18 cellular contexts compared by ENCODE assay signal in the genomic region with DNA sequence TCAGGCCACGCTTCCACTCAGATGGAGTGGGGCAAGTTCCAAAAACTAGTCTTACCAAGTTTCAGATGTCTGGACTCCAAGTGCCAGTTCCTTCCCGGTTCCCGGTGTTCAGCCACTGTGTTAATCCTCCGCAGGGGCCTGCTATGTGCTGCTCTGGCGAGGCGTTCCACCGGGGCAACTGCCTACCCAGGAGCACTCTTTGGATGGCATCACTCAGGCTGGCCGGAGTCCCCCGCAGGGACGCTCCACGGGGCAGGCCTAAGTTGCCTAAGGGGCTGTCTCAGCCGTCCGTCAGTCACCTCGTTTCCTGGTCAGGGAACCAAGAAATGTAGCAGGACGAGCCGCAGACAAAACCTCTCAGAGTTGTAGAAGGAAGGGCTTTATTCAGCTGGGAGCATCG. TPM values are rescaled to one million over a fixed set of nuclear protein-coding genes. Genes with fewer than 3 reads are reported as not detected.
DNase-seq lines count a peak whose midpoint lies in the region; ATAC-seq, FAIRE-seq and TF ChIP-seq lines count a peak whose summit lies in the region.
"Had no signal": no experiment of that assay in that cellular context is flagged by ENCODE, and none has a peak within 500 bp of the region (broad histone marks: within the 10 kb centered on the region; RNA-seq: fewer than 3 reads in every experiment).

No MANE protein-coding gene starts in this region.

- no peak overlapping the region for H3K4me3 Mint-ChIP-seq in activated CD4-positive, alpha-beta T cell treated with anti-CD3 and anti-CD28 coated beads for 36 hours
- H3K4me3 Mint-ChIP-seq in T-helper 17 cell: no peak overlapping the region
- no peak overlapping the region for H3K4me3 Mint-ChIP-seq in nephron progenitor cell
- H3K4me3 Mint-ChIP-seq: natural killer cell had no signal

- H3K4me1 Mint-ChIP-seq in activated CD4-positive, alpha-beta T cell treated with anti-CD3 and anti-CD28 coated beads for 36 hours: peaks cover 35% of the 10 kb centered on the region
- H3K4me1 Mint-ChIP-seq in T-helper 17 cell: peaks cover 18% of the 10 kb centered on the region
- peaks cover 46% of the 10 kb centered on the region for H3K4me1 Mint-ChIP-seq in nephron progenitor cell

- FAIRE-seq in GM19239 (lab: Jason Lieb, UNC): no peak
- FAIRE-seq: bronchial epithelial cell, endothelial cell of umbilical vein, HTR-8/SVneo had no signal

- H3K9me3 ChIP-seq in T-helper 17 cell (ENCODE audit: control insufficient read depth, low read length, poor library complexity, severe bottlenecking): no peaks in the 10 kb centered on the region

- H3K4me3 ChIP-seq in GM12865 (ENCODE audit: low read depth, low read length): no peak overlapping the region
- H3K4me3 ChIP-seq: upper lobe of left lung had no signal

- CTCF ChIA-PET in activated CD4-positive, alpha-beta T cell treated with anti-CD3 and anti-CD28 coated beads for 36 hours (lab: Charles Lee): no interaction called here

- H3K27ac Mint-ChIP-seq in activated CD4-positive, alpha-beta T cell treated with anti-CD3 and anti-CD28 coated beads for 36 hours: peak overlapping the region; percentile 70
- H3K27ac Mint-ChIP-seq in T-helper 17 cell (peak overlapping the region; percentile 59), nephron progenitor cell (peak overlapping the region; percentile 79)

- DNase-seq in activated CD4-positive, alpha-beta T cell treated with anti-CD3 and anti-CD28 coated beads for 36 hours: no peak
- DNase-seq in activated CD4-positive, alpha-beta T cell treated with anti-CD3 and anti-CD28 coated beads for 1 hour: no peak
- DNase-seq in GM12865 (ENCODE audit: low read depth) (peak; percentile 16), T-helper 17 cell (no peak), nephron progenitor cell (no peak), GM19239 (ENCODE audit: insufficient read length, low spot score) (no peak)
- DNase-seq: activated effector memory CD4-positive, alpha-beta T cell treated with anti-CD3 and anti-CD28 coated beads, Interleukin-2, amount 50 U/mL, for 16 hours; HCEC 1CT; left colon; natural killer cell; NCI-H1105 had no signal

- ATAC-seq in activated CD4-positive, alpha-beta T cell treated with anti-CD3 and anti-CD28 coated beads for 36 hours: no peak
- ATAC-seq in T-helper 17 cell: no peak
- no peak for ATAC-seq in HG02798 (IDR thresholded peaks at IDR 0.05; ENCODE audit: poor library complexity, unreplicated experiment)
- ATAC-seq in HG02763 (IDR thresholded peaks at IDR 0.05; ENCODE audit: unreplicated experiment): no peak
- ATAC-seq: left colon, natural killer cell, Right ventricle myocardium inferior had no signal

- TF ChIP-seq CTCF in GM12865 (IDR thresholded peaks at IDR 0.05; ENCODE audit: insufficient read depth, low read depth, low read length, missing control alignments) (no peak), nephron progenitor cell (IDR thresholded peaks at IDR 0.05) (no peak)

- POLR2A ChIA-PET in activated CD4-positive, alpha-beta T cell treated with anti-CD3 and anti-CD28 coated beads for 36 hours (lab: Charles Lee): no interaction called here

- intact Hi-C loops in activated CD4-positive, alpha-beta T cell treated with anti-CD3 and anti-CD28 coated beads for 36 hours (cut with DNase I, micrococcal nuclease): loop anchor here in 1 of 2 experiments (10.0 kb wide), 1 partner anchor 1618 kb away; a partner anchor contains a TSS

- no peaks in the 10 kb centered on the region for H3K27me3 Mint-ChIP-seq in activated CD4-positive, alpha-beta T cell treated with anti-CD3 and anti-CD28 coated beads for 36 hours
- no peaks in the 10 kb centered on the region for H3K27me3 Mint-ChIP-seq in T-helper 17 cell
- H3K27me3 Mint-ChIP-seq in nephron progenitor cell (ENCODE audit: low read depth, poor library complexity): peaks cover 4% of the 10 kb centered on the region

- peaks cover 71% of the 10 kb centered on the region for H3K36me3 Mint-ChIP-seq in activated CD4-positive, alpha-beta T cell treated with anti-CD3 and anti-CD28 coated beads for 36 hours (ENCODE audit: low read depth)
- H3K36me3 Mint-ChIP-seq in T-helper 17 cell (ENCODE audit: low read depth) (peaks cover 8% of the 10 kb centered on the region), nephron progenitor cell (ENCODE audit: low read depth) (peaks cover 89% of the 10 kb centered on the region)

- peaks cover 3% of the 10 kb centered on the region for H3K9me3 Mint-ChIP-seq in activated CD4-positive, alpha-beta T cell treated with anti-CD3 and anti-CD28 coated beads for 36 hours (ENCODE audit: low read depth)
- peaks cover 12% of the 10 kb centered on the region for H3K9me3 Mint-ChIP-seq in nephron progenitor cell
- H3K9me3 Mint-ChIP-seq: natural killer cell had no signal

RNA-seq across cellular contexts. Expression of a gene that starts 5.2 kb away (rescaled TPM):
- total RNA-seq in activated CD4-positive, alpha-beta T cell treated with anti-CD3 and anti-CD28 coated beads for 36 hours: 1,000 to 10,000 TPM; 2,831 to 3,226 TPM
- total RNA-seq in T-helper 17 cell: 1,000 to 10,000 TPM; 3,176 to 3,181 TPM
